Comparison of ENCODE assay signal across 22 cellular contexts in genomic region chr11:134230339-134230738, GRCh38. TPM values are rescaled to one million over a fixed set of nuclear protein-coding genes. Genes with fewer than 3 reads are reported as not detected.
A peak's percentile ranks its signal among the peaks of the same experiment; 100 is the strongest.
DNase-seq lines count a peak whose midpoint lies in the region; ATAC-seq and TF ChIP-seq lines count a peak whose summit lies in the region.
"Had no signal": no experiment of that assay in that cellular context is flagged by ENCODE, and none has a peak within 500 bp of the region (broad histone marks: within the 10 kb centered on the region; RNA-seq: fewer than 3 reads in every experiment).

No MANE protein-coding gene starts in this region.

- intact Hi-C loops in sciatic nerve (cut with DNase I) (no loop called here), posterior cingulate gyrus (cut with DNase I) (no loop called here), tibial artery (cut with DNase I; ENCODE audit: low total_unique reads) (no loop called here), transverse colon (cut with DNase I; ENCODE audit: low total_unique reads) (no loop called here)

- H3K4me1 ChIP-seq in mesodermal cell (ENCODE audit: control insufficient read depth, insufficient read depth, low read length, poor library complexity, severe bottlenecking), result peaks cover 22% of the 10 kb centered on the region
- H3K4me1 ChIP-seq in tibial artery, result peaks cover 0 to 37% (median 23%) of the 10 kb centered on the region in 4 donors
- H3K4me1 ChIP-seq in transverse colon, result peaks cover 0 to 33% (median 20%) of the 10 kb centered on the region in 4 donors
- H3K4me1 ChIP-seq: foreskin keratinocyte had no signal

- peak; percentile 31 for ATAC-seq in stimulated activated naive CD8-positive, alpha-beta T cell treated with anti-CD3 and anti-CD28 coated beads, Interleukin-15, amount 100 ng/mL, for 72 hours
- ATAC-seq in stimulated activated naive CD8-positive, alpha-beta T cell treated with anti-CD3 and anti-CD28 coated beads, Interleukin-15, Interleukin-2, amounts not matched to agents 100 U/mL and 50 U/mL, for 24 hours, result no peak
- no peak for ATAC-seq in WTC11
- no peak for ATAC-seq in sciatic nerve
- ATAC-seq: foreskin keratinocyte, HCT116, lower lobe of right lung had no signal

- peaks cover 17% of the 10 kb centered on the region for H3K36me3 ChIP-seq in mesodermal cell (ENCODE audit: control insufficient read depth, insufficient read depth, low read length)
- H3K36me3 ChIP-seq in tibial artery, result peaks cover 0 to 7% (median 5%) of the 10 kb centered on the region in 3 donors
- no peaks in the 10 kb centered on the region for H3K36me3 ChIP-seq in transverse colon

- H3K27me3 ChIP-seq in tibial artery, result no peaks in the 10 kb centered on the region
- no peaks in the 10 kb centered on the region for H3K27me3 ChIP-seq in transverse colon
- H3K27me3 ChIP-seq: foreskin keratinocyte, hepatocyte, sigmoid colon, testis had no signal

- no peak for TF ChIP-seq POLR2A in transverse colon (IDR thresholded peaks at IDR 0.05)

- H3K4me3 ChIP-seq in mesodermal cell (ENCODE audit: extremely low read depth, insufficient read depth, low read length, poor library complexity, severe bottlenecking) (no peak overlapping the region), tibial artery (no peak overlapping the region), transverse colon (no peak overlapping the region)
- H3K4me3 ChIP-seq: hepatocyte, lower lobe of right lung, sigmoid colon, testis had no signal

- DNase-seq in stimulated activated naive CD8-positive, alpha-beta T cell treated with anti-CD3 and anti-CD28 coated beads, Interleukin-15, amount 100 ng/mL, for 72 hours, result no peak
- no peak for DNase-seq in stimulated activated naive CD8-positive, alpha-beta T cell treated with anti-CD3 and anti-CD28 coated beads, Interleukin-15, Interleukin-2, amounts not matched to agents 100 U/mL and 50 U/mL, for 24 hours
- DNase-seq in WTC11 (ENCODE audit: low spot score), result no peak
- no peak for DNase-seq in sciatic nerve (ENCODE audit: low spot score)
- no peak for DNase-seq in posterior cingulate gyrus
- no peak for DNase-seq in tibial artery
- no peak for DNase-seq in transverse colon
- DNase-seq: activated CD8-positive, alpha-beta memory T cell treated with anti-CD3 and anti-CD28 coated beads for 24 hours; foreskin keratinocyte; lower lobe of right lung; NCI-H1417; NCI-H510A; NK-92 treated with Interleukin-12 subunit alpha and Interleukin-12 subunit beta, amount 100 ng/mL, for 24 hours; sigmoid colon; testis had no signal

- H3K4me3 Mint-ChIP-seq in stimulated activated naive CD8-positive, alpha-beta T cell treated with anti-CD3 and anti-CD28 coated beads, Interleukin-15, amount 100 ng/mL, for 72 hours, result no peak overlapping the region
- H3K4me3 Mint-ChIP-seq in WTC11, result no peak overlapping the region
- H3K4me3 Mint-ChIP-seq: T-helper 2 cell treated with Interferon-gamma antibody and Interleukin-4, amounts not matched to agents 5 μg/mL and 100 μg/mL, for 36 hours had no signal

- in situ Hi-C loops in transverse colon (cut with MboI; ENCODE audit: low pct_ligation_motif_present in 1 of 4, low pct_unique_long_range_greater_than_20kb in 1 of 4, low sequenced_read_pairs in 3 of 4), result no loop called here

- H3K9me3 ChIP-seq in mesodermal cell (ENCODE audit: control insufficient read depth, low read length) (no peaks in the 10 kb centered on the region), tibial artery (no peaks in the 10 kb centered on the region), transverse colon (no peaks in the 10 kb centered on the region)
- H3K9me3 ChIP-seq: lower lobe of right lung, sigmoid colon, testis had no signal

- H3K27ac Mint-ChIP-seq in stimulated activated naive CD8-positive, alpha-beta T cell treated with anti-CD3 and anti-CD28 coated beads, Interleukin-15, amount 100 ng/mL, for 72 hours, result no peak overlapping the region
- 0 out of 2 replicates have a peak overlapping the region, but pooled peaks have one; percentile 23 for H3K27ac Mint-ChIP-seq in WTC11
- H3K27ac Mint-ChIP-seq: activated T-helper 1 cell treated with anti-CD3 and anti-CD28 coated beads, Interleukin-12 subunit alpha, Interleukin-12 subunit beta, Interleukin-2, Interleukin-4 antibody, amounts not matched to agents 30 ng/mL and 10 ng/mL and 1 ng/mL, durations not matched to agents 14 hours and 24 hours and 36 hours; T-helper 2 cell treated with Interferon-gamma antibody and Interleukin-4, amounts not matched to agents 5 μg/mL and 100 μg/mL, for 36 hours had no signal

- no peaks in the 10 kb centered on the region for H3K27me3 Mint-ChIP-seq in stimulated activated naive CD8-positive, alpha-beta T cell treated with anti-CD3 and anti-CD28 coated beads, Interleukin-15, amount 100 ng/mL, for 72 hours
- H3K27me3 Mint-ChIP-seq in WTC11 (ENCODE audit: low read depth), result peaks cover 8% of the 10 kb centered on the region

- TF ChIP-seq CTCF in WTC11 (IDR thresholded peaks at IDR 0.05), result no peak
- no peak for TF ChIP-seq CTCF in tibial artery (IDR thresholded peaks at IDR 0.05)
- TF ChIP-seq CTCF in transverse colon (IDR thresholded peaks at IDR 0.05), result no peak

- WGBS in mesodermal cell (ENCODE audit: insufficient coverage in 2 of 2), 2 experiments, result 92% methylated on average over 4 of the region's 4 CpGs; no CpG with 5 or more reads in 1 of the 2 experiments
- 81 to 85% methylated on average over 4 of the region's 4 CpGs for WGBS in transverse colon (ENCODE audit: low coverage in 1 of 2), 2 donors

- H3K9me3 Mint-ChIP-seq in stimulated activated naive CD8-positive, alpha-beta T cell treated with anti-CD3 and anti-CD28 coated beads, Interleukin-15, amount 100 ng/mL, for 72 hours, result no peaks in the 10 kb centered on the region
- H3K9me3 Mint-ChIP-seq in WTC11, result no peaks in the 10 kb centered on the region
- H3K9me3 Mint-ChIP-seq: activated T-helper 1 cell treated with anti-CD3 and anti-CD28 coated beads, Interleukin-12 subunit alpha, Interleukin-12 subunit beta, Interleukin-2, Interleukin-4 antibody, amounts not matched to agents 30 ng/mL and 10 ng/mL and 1 ng/mL, durations not matched to agents 14 hours and 24 hours and 36 hours; T-helper 2 cell treated with Interferon-gamma antibody and Interleukin-4, amounts not matched to agents 5 μg/mL and 100 μg/mL, for 36 hours had no signal

- CTCF ChIA-PET in WTC11 (lab: Charles Lee), result no interaction called here

- no peak for TF ChIP-seq EP300 in transverse colon (IDR thresholded peaks at IDR 0.05; ENCODE audit: low read depth)

- peaks cover 76% of the 10 kb centered on the region for H3K4me1 Mint-ChIP-seq in stimulated activated naive CD8-positive, alpha-beta T cell treated with anti-CD3 and anti-CD28 coated beads, Interleukin-15, amount 100 ng/mL, for 72 hours
- H3K4me1 Mint-ChIP-seq in WTC11, result peaks cover 20% of the 10 kb centered on the region

- peak overlapping the region; percentile 62 for H3K27ac ChIP-seq in mesodermal cell (ENCODE audit: low read depth, low read length, severe bottlenecking)
- no peak overlapping the region for H3K27ac ChIP-seq in tibial artery
- H3K27ac ChIP-seq in transverse colon, result no peak overlapping the region
- H3K27ac ChIP-seq: epithelial cell of prostate, foreskin keratinocyte, hepatocyte, sigmoid colon had no signal

- H3K36me3 Mint-ChIP-seq in WTC11, result no peaks in the 10 kb centered on the region

- POLR2A ChIA-PET in WTC11 (lab: Charles Lee), result no interaction called here

RNA-seq across cellular contexts. Expression of gene VPS26B, which starts 5.9 kb away (rescaled TPM):
- 28.7 to 29.3 TPM (median 29.0 TPM) in 3 replicates for total RNA-seq in WTC11 (2021)
- polyA plus RNA-seq in mesodermal cell (2013, experiment 1 of 2), result 46.0 TPM
- 40.2 TPM for polyA plus RNA-seq in mesodermal cell (2013, experiment 2 of 2)
- total RNA-seq in sciatic nerve, result 39.1 TPM
- total RNA-seq in transverse colon, result 10 to 100 TPM; 32.8 to 49.4 (median 44.6) TPM

RNA-seq across cellular contexts. Expression of gene NCAPD3, which starts 6.6 kb away (rescaled TPM):
- total RNA-seq in WTC11 (2021) (46.5 to 63.0 TPM (median 49.1 TPM) in 3 replicates), sciatic nerve (14.2 TPM), transverse colon (10 to 100 TPM in 2 of 4 donors, 1 to 10 TPM in 2; 7.0 to 21.3 (median 13.8) TPM)
- 33.5 TPM for polyA plus RNA-seq in mesodermal cell (2013, experiment 1 of 2)
- polyA plus RNA-seq in mesodermal cell (2013, experiment 2 of 2), result 26.8 TPM

RNA-seq across cellular contexts. Expression of gene THYN1, which starts 22.8 kb away (rescaled TPM):
- 80.2 to 83.8 TPM (median 82.0 TPM) in 3 replicates for total RNA-seq in WTC11 (2021)
- polyA plus RNA-seq in mesodermal cell (2013, experiment 1 of 2), result 74.9 TPM
- polyA plus RNA-seq in mesodermal cell (2013, experiment 2 of 2), result 71.5 TPM
- total RNA-seq in sciatic nerve, result 34.9 TPM
- 10 to 100 TPM; 16.1 to 39.3 (median 33.2) TPM for total RNA-seq in transverse colon

RNA-seq across cellular contexts. Expression of gene ACAD8, which starts 23.0 kb away (rescaled TPM):
- total RNA-seq in WTC11 (2021) (49.4 to 55.2 TPM (median 51.9 TPM) in 3 replicates), sciatic nerve (24.2 TPM), transverse colon (10 to 100 TPM; 34.8 to 59.1 (median 45.7) TPM)
- polyA plus RNA-seq in mesodermal cell (2013, experiment 1 of 2), result 20.6 TPM
- polyA plus RNA-seq in mesodermal cell (2013, experiment 2 of 2), result 16.9 TPM

RNA-seq across cellular contexts. Expression of gene GLB1L3, which starts 45.8 kb away (rescaled TPM):
- total RNA-seq in WTC11 (2021) (34.6 to 50.2 TPM (median 35.9 TPM) in 3 replicates), sciatic nerve (not detected), transverse colon (under 1 TPM in 1 of 4 donors, not detected in 3; 0.16 TPM)
- polyA plus RNA-seq in mesodermal cell (2013, experiment 1 of 2), result 0.18 TPM
- polyA plus RNA-seq in mesodermal cell (2013, experiment 2 of 2), result 0.15 TPM
- total RNA-seq: dermis microvascular lymphatic vessel endothelial cell had no signal
- polyA plus RNA-seq: hepatocyte had no signal
